18 cellular contexts compared by ENCODE assay signal in genomic region chr1:227816750-227817446, GRCh38. TPM values are rescaled to one million over a fixed set of nuclear protein-coding genes. Genes with fewer than 3 reads are reported as not detected.
DNase-seq lines count a peak whose midpoint lies in the region; ATAC-seq and TF ChIP-seq lines count a peak whose summit lies in the region.
"Had no signal": no experiment of that assay in that cellular context is flagged by ENCODE, and none has a peak within 500 bp of the region (broad histone marks: within the 10 kb centered on the region; RNA-seq: fewer than 3 reads in every experiment).

No MANE protein-coding gene starts in this region.

- H3K27me3 ChIP-seq in upper lobe of right lung (no peaks in the 10 kb centered on the region), MG63 (no peaks in the 10 kb centered on the region)
- H3K27me3 ChIP-seq: BLaER1 treated with 17β-estradiol and CSF1 and Interleukin-3, amounts not matched to agents 10 nM and 100 nM; Peyer's patch had no signal

- no peak overlapping the region for H3K4me3 Mint-ChIP-seq in activated CD8-positive, alpha-beta memory T cell treated with anti-CD3 and anti-CD28 coated beads, Interleukin-2, amount 10 ng/mL, durations not matched to agents 7 days and 5 days
- H3K4me3 Mint-ChIP-seq in central memory CD8-positive, alpha-beta T cell, result peak overlapping the region; percentile 20
- H3K4me3 Mint-ChIP-seq: CD8-positive, alpha-beta T cell; IgD-negative memory B cell; T-helper 1 cell treated with Interleukin-12 subunit alpha and Interleukin-12 subunit beta and Interleukin-4 antibody, amounts not matched to agents 30 μg/mL and 1 μg/mL, for 36 hours had no signal

- H3K4me1 Mint-ChIP-seq in activated CD8-positive, alpha-beta memory T cell treated with anti-CD3 and anti-CD28 coated beads, Interleukin-2, amount 10 ng/mL, durations not matched to agents 7 days and 5 days, result peaks cover 12% of the 10 kb centered on the region
- H3K4me1 Mint-ChIP-seq in central memory CD8-positive, alpha-beta T cell, result peaks cover 10% of the 10 kb centered on the region
- H3K4me1 Mint-ChIP-seq: IgD-negative memory B cell had no signal

- no peak for TF ChIP-seq CTCF in upper lobe of right lung (IDR thresholded peaks at IDR 0.05)

- no peaks in the 10 kb centered on the region for H3K36me3 ChIP-seq in upper lobe of right lung
- H3K36me3 ChIP-seq in MG63, result no peaks in the 10 kb centered on the region
- H3K36me3 ChIP-seq: Peyer's patch had no signal

- H3K27ac Mint-ChIP-seq in activated CD8-positive, alpha-beta memory T cell treated with anti-CD3 and anti-CD28 coated beads, Interleukin-2, amount 10 ng/mL, durations not matched to agents 7 days and 5 days, result peak overlapping the region; percentile 15
- H3K27ac Mint-ChIP-seq in central memory CD8-positive, alpha-beta T cell (ENCODE audit: low read depth), result no peak overlapping the region
- H3K27ac Mint-ChIP-seq: CD8-positive, alpha-beta T cell; IgD-negative memory B cell; T-helper 1 cell treated with Interleukin-12 subunit alpha and Interleukin-12 subunit beta and Interleukin-4 antibody, amounts not matched to agents 30 μg/mL and 1 μg/mL, for 36 hours had no signal

- H3K9me3 ChIP-seq in upper lobe of right lung (peaks cover 12% of the 10 kb centered on the region), MG63 (peaks cover 20% of the 10 kb centered on the region)

- peak; percentile 36 for ATAC-seq in activated CD8-positive, alpha-beta memory T cell treated with anti-CD3 and anti-CD28 coated beads, Interleukin-2, amount 10 ng/mL, durations not matched to agents 7 days and 5 days
- ATAC-seq in central memory CD8-positive, alpha-beta T cell (replicated peaks; ENCODE audit: extremely low read depth, poor library complexity, severe bottlenecking), result peak; percentile 52
- peak; percentile 36 for ATAC-seq in upper lobe of right lung
- ATAC-seq: CD8-positive, alpha-beta T cell had no signal

- CTCF ChIA-PET in activated CD8-positive, alpha-beta memory T cell treated with anti-CD3 and anti-CD28 coated beads, Interleukin-2, amount 10 ng/mL, durations not matched to agents 7 days and 5 days (lab: Charles Lee), result no interaction called here

- DNase-seq in activated CD8-positive, alpha-beta memory T cell treated with anti-CD3 and anti-CD28 coated beads, Interleukin-2, amount 10 ng/mL, durations not matched to agents 7 days and 5 days, result peak; percentile 52
- DNase-seq in activated CD8-positive, alpha-beta memory T cell treated with anti-CD3 and anti-CD28 coated beads for 24 hours, result no peak
- DNase-seq in NCI-H524 (lab: John Stamatoyannopoulos, UW) (peak; percentile 41 to 86), upper lobe of right lung (no peak), MG63 (no peak), UCSD-AML1 (lab: John Stamatoyannopoulos, UW; ENCODE audit: unreplicated experiment) (no peak), HCEC 1CT (no peak)
- DNase-seq in central memory CD8-positive, alpha-beta T cell (ENCODE audit: low spot score in 2 of 2), result no peak
- DNase-seq: CD8-positive, alpha-beta T cell; Kasumi-1; NCI-H1436; NCI-H1930; Peyer's patch had no signal

- H3K36me3 Mint-ChIP-seq in activated CD8-positive, alpha-beta memory T cell treated with anti-CD3 and anti-CD28 coated beads, Interleukin-2, amount 10 ng/mL, durations not matched to agents 7 days and 5 days, result no peaks in the 10 kb centered on the region
- H3K36me3 Mint-ChIP-seq in central memory CD8-positive, alpha-beta T cell (ENCODE audit: insufficient read depth), result peaks cover 2% of the 10 kb centered on the region

- H3K9me3 Mint-ChIP-seq in activated CD8-positive, alpha-beta memory T cell treated with anti-CD3 and anti-CD28 coated beads, Interleukin-2, amount 10 ng/mL, durations not matched to agents 7 days and 5 days (ENCODE audit: low read depth), result peaks cover 21% of the 10 kb centered on the region
- H3K9me3 Mint-ChIP-seq in central memory CD8-positive, alpha-beta T cell, result peaks cover 13% of the 10 kb centered on the region

- no peaks in the 10 kb centered on the region for H3K4me1 ChIP-seq in upper lobe of right lung
- H3K4me1 ChIP-seq: Peyer's patch had no signal

- no peak overlapping the region for H3K27ac ChIP-seq in upper lobe of right lung
- H3K27ac ChIP-seq: BLaER1 treated with 17β-estradiol and CSF1 and Interleukin-3, amounts not matched to agents 10 nM and 100 nM; HL-60; Peyer's patch had no signal

- H3K27me3 Mint-ChIP-seq in activated CD8-positive, alpha-beta memory T cell treated with anti-CD3 and anti-CD28 coated beads, Interleukin-2, amount 10 ng/mL, durations not matched to agents 7 days and 5 days, result peaks cover 11% of the 10 kb centered on the region
- no peaks in the 10 kb centered on the region for H3K27me3 Mint-ChIP-seq in central memory CD8-positive, alpha-beta T cell
- H3K27me3 Mint-ChIP-seq: IgD-negative memory B cell had no signal

- intact Hi-C loops in upper lobe of right lung (cut with DNase I), result no loop called here

- H3K4me3 ChIP-seq in upper lobe of right lung (no peak overlapping the region), MG63 (no peak overlapping the region)
- H3K4me3 ChIP-seq: BLaER1 treated with 17β-estradiol and CSF1 and Interleukin-3, amounts not matched to agents 10 nM and 100 nM; Peyer's patch had no signal

RNA-seq across cellular contexts. Expression of gene PRSS38, which starts 1.4 kb away (rescaled TPM):
- total RNA-seq in activated CD8-positive, alpha-beta memory T cell treated with anti-CD3 and anti-CD28 coated beads, Interleukin-2, amount 10 ng/mL, durations not matched to agents 7 days and 5 days, result not detected
- not detected for total RNA-seq in upper lobe of right lung
- not detected in 2 replicates for total RNA-seq in MG63 (2014; rRNA removed; shearing (Covaris generic); ENCODE audit: low replicate concordance)
- total RNA-seq: CD8-positive, alpha-beta T cell; NCI-H460; Peyer's patch had no signal

Comparison
In these comparisons a context has a peak if more than half of its experiments do, and no peak if none do; other contexts are left out.
1. DNase-seq: peak in activated CD8-positive, alpha-beta memory T cell treated with anti-CD3 and anti-CD28 coated beads, Interleukin-2, amount 10 ng/mL, durations not matched to agents 7 days and 5 days (single experiment) and NCI-H524 (2 of 2); none in activated CD8-positive, alpha-beta memory T cell treated with anti-CD3 and anti-CD28 coated beads for 24 hours (single experiment), central memory CD8-positive, alpha-beta T cell (0 of 2), upper lobe of right lung (single experiment), MG63 (single experiment), UCSD-AML1 (single experiment) and HCEC 1CT (single experiment).
2. Peak in every context shown above with its lines, with median percentiles within 50 percentile points of each other: ATAC-seq.